ENCODE assay signal across 23 cellular contexts in the genomic region with DNA sequence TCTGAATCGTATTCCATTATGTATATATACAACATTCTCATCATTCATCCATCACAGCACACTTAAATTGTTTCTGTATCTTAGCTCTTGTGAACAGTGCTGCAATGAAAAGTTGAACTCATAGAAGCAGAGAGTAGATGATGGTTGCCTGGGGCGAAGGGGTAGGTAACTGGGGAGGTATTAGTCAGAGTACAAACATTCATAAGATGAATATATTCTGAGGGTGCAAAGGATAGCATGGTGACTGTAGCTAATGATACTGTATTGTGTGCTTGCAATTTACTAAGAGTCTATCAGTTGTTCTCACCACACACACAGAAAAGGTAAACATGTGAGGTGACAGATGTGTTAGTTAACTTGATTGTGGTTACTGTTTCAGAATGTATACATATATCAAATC. TPM values are rescaled to one million over a fixed set of nuclear protein-coding genes. Genes with fewer than 3 reads are reported as not detected.
DNase-seq lines count a peak whose midpoint lies in the region; ATAC-seq, FAIRE-seq and TF ChIP-seq lines count a peak whose summit lies in the region.
"Had no signal": no experiment of that assay in that cellular context is flagged by ENCODE, and none has a peak within 500 bp of the region (broad histone marks: within the 10 kb centered on the region; RNA-seq: fewer than 3 reads in every experiment).

No MANE protein-coding gene starts in this region.

- CTCF ChIA-PET in PC-3 (lab: Charles Lee), result interaction anchor here (0.7 kb wide), 1 partner anchor 516 kb away, joined by 10 read pairs; no protein-coding TSS in a partner anchor
- CTCF ChIA-PET in activated naive CD4-positive, alpha-beta T cell treated with anti-CD3 and anti-CD28 coated beads, Interleukin-2, amount 10 ng/mL, durations not matched to agents 7 days and 5 days (lab: Charles Lee), result no interaction called here

- no peak overlapping the region for H3K27ac Mint-ChIP-seq in activated naive CD4-positive, alpha-beta T cell treated with anti-CD3 and anti-CD28 coated beads, Interleukin-2, amount 10 ng/mL, durations not matched to agents 7 days and 5 days
- H3K27ac Mint-ChIP-seq: CD4-positive, alpha-beta memory T cell; GM23338 had no signal

- intact Hi-C loops in PC-3 (cut with micrococcal nuclease), result no loop called here

- BruUV-seq in PC-3 (replicated peaks; lab: Mats Ljungman, UMichigan), result no TSS peak

- H3K79me2 ChIP-seq in PC-3 (ENCODE audit: low read length), result no peaks in the 10 kb centered on the region

- no peak overlapping the region for H3K4me3 ChIP-seq in PC-3 (ENCODE audit: low read length)
- H3K4me3 ChIP-seq: GM23338, K562 had no signal

- H3K27me3 Mint-ChIP-seq in activated naive CD4-positive, alpha-beta T cell treated with anti-CD3 and anti-CD28 coated beads, Interleukin-2, amount 10 ng/mL, durations not matched to agents 7 days and 5 days, result peaks cover 16% of the 10 kb centered on the region

- POLR2A ChIA-PET in PC-3 (lab: Charles Lee; ENCODE audit: unreplicated experiment), result no interaction called here

- ATAC-seq in PC-3, result peak; percentile 43; the same call in 1 of the 2 replicates
- ATAC-seq: GM23338, K562 had no signal

- H3K9me3 ChIP-seq in PC-3 (ENCODE audit: low read length), result no peaks in the 10 kb centered on the region

- no peaks in the 10 kb centered on the region for H3K4me1 Mint-ChIP-seq in activated naive CD4-positive, alpha-beta T cell treated with anti-CD3 and anti-CD28 coated beads, Interleukin-2, amount 10 ng/mL, durations not matched to agents 7 days and 5 days
- H3K4me1 Mint-ChIP-seq: CD4-positive, alpha-beta memory T cell had no signal

- H4K20me1 ChIP-seq in PC-3 (ENCODE audit: low read length), result no peaks in the 10 kb centered on the region

- peaks cover 16% of the 10 kb centered on the region for H3K27me3 ChIP-seq in PC-3 (ENCODE audit: low read length)

- no peaks in the 10 kb centered on the region for H3K9me2 ChIP-seq in PC-3 (replicated peaks; ENCODE audit: low read length)

- no peaks in the 10 kb centered on the region for H3K9me3 Mint-ChIP-seq in activated naive CD4-positive, alpha-beta T cell treated with anti-CD3 and anti-CD28 coated beads, Interleukin-2, amount 10 ng/mL, durations not matched to agents 7 days and 5 days
- H3K9me3 Mint-ChIP-seq: CD4-positive, alpha-beta memory T cell; GM23338 had no signal

- H3K36me3 Mint-ChIP-seq in activated naive CD4-positive, alpha-beta T cell treated with anti-CD3 and anti-CD28 coated beads, Interleukin-2, amount 10 ng/mL, durations not matched to agents 7 days and 5 days, result no peaks in the 10 kb centered on the region

- no peaks in the 10 kb centered on the region for H3K4me1 ChIP-seq in PC-3 (ENCODE audit: insufficient read depth, low read length)

- no peaks in the 10 kb centered on the region for H3K36me3 ChIP-seq in PC-3 (ENCODE audit: low read depth, low read length)

- FAIRE-seq in islet of Langerhans (lab: Jason Lieb, UNC), result peak; percentile 13
- FAIRE-seq: A204.1, G401.6, GM12891, GM19239, H54, HTR-8/SVneo, K562 had no signal

- H3F3A ChIP-seq in PC-3 (ENCODE audit: low read length, unreplicated experiment), result no peaks in the 10 kb centered on the region

- H3K4me3 Mint-ChIP-seq in activated naive CD4-positive, alpha-beta T cell treated with anti-CD3 and anti-CD28 coated beads, Interleukin-2, amount 10 ng/mL, durations not matched to agents 7 days and 5 days, result no peak overlapping the region
- H3K4me3 Mint-ChIP-seq: CD4-positive, alpha-beta memory T cell; GM23338 had no signal

- DNase-seq in ELR (ENCODE audit: low read depth) (peak; percentile 20), PC-3 (peak; percentile 36), COLO668 (lab: John Stamatoyannopoulos, UW; ENCODE audit: unreplicated experiment) (no peak), dermis blood vessel endothelial cell (no peak)
- no peak for DNase-seq in activated naive CD4-positive, alpha-beta T cell treated with anti-CD3 and anti-CD28 coated beads, Interleukin-2, amount 10 ng/mL, durations not matched to agents 7 days and 5 days
- DNase-seq: ACHN; AML-193; Calu3; CD4-positive, alpha-beta memory T cell; DMS79 treated with DMSO at 0.1 percent for 48 hours; EL; HCEC 1CT; IMR-90 had no signal

- no peak for TF ChIP-seq CTCF in PC-3 (conservative IDR thresholded peaks at IDR 0.05; ENCODE audit: low read depth, low read length)

- no peak overlapping the region for H3K27ac ChIP-seq in PC-3 (ENCODE audit: low read length)
- H3K27ac ChIP-seq: C4-2B had no signal

- H3K4me2 ChIP-seq in PC-3 (ENCODE audit: low read length), result no peak overlapping the region
- H3K4me2 ChIP-seq: GM23338 had no signal

- no peak overlapping the region for H2AFZ ChIP-seq in PC-3 (ENCODE audit: low read length)
- H2AFZ ChIP-seq: GM23338 had no signal

- H3K9ac ChIP-seq in PC-3 (ENCODE audit: low read length), result no peak overlapping the region

RNA-seq across cellular contexts. Expression of a gene that starts 12.6 kb away (rescaled TPM):
- total RNA-seq in PC-3 (2014; rRNA removed), result not detected in 2 replicates
- 0.14 TPM in 1 of 2 replicates, not detected in the other for total RNA-seq in dermis blood vessel endothelial cell
- total RNA-seq: GM23338, IMR-90, K562 had no signal

RNA-seq across cellular contexts. Expression of a gene that starts 37.7 kb away (rescaled TPM):
- total RNA-seq in PC-3 (2014; rRNA removed) (not detected in 2 replicates), dermis blood vessel endothelial cell (2.7 and 3.3 TPM in 2 replicates)
- total RNA-seq: Calu3; CD4-positive, alpha-beta memory T cell; GM23338; K562 had no signal

RNA-seq across cellular contexts. Expression of a gene that starts 58.4 kb away (rescaled TPM):
- not detected in 2 replicates for total RNA-seq in PC-3 (2014; rRNA removed)
- not detected in 2 replicates for total RNA-seq in dermis blood vessel endothelial cell
- total RNA-seq: Calu3; CD4-positive, alpha-beta memory T cell; IMR-90; K562 had no signal

Comparison
In these comparisons a context has a peak if more than half of its experiments do, and no peak if none do; other contexts are left out.
1. DNase-seq: peak in ELR (single experiment) and PC-3 (single experiment); none in activated naive CD4-positive, alpha-beta T cell treated with anti-CD3 and anti-CD28 coated beads, Interleukin-2, amount 10 ng/mL, durations not matched to agents 7 days and 5 days (single experiment), COLO668 (single experiment) and dermis blood vessel endothelial cell (single experiment).